In the genomic region with DNA sequence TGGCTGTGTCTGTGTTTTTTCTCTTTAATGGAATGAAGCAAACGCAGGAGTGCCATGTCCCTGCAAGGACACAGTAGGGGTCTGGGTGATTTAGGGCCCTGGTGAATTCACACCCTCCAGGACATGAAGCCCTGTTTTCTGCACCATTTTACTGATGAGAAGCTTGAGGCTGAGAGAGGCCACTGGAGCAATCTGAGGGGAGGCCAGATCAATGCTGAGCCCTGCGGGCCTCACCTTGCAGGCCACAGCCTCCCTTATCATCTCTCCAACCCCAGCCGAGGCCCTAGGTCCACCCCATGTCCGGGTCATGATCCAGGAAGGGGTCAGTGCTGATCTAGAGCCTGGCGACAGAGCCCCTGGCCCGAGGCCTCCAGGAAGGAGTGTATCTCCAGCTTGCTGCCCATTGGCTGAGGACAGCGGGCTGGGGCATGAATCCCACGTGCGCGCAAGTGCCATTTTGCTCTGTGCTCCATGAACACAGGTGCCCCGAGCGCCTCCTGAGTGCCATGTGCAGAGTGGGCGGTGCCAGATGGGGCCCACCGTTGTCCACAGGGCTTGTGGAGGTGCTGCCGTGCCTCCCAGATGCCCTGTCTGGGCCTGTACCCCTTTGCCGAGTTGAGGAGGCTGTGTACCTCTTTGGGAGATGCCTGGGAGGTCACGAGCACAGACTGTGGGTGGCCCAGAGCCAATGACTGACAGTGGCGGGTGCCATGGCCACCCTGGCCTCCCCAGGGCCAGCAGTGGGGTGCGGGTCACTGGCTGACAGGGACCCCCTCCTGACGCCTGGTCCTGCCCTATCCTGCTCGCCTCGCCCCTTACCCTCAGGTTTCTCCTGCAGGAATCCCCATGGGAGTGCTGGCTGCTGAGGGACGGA, we compare ENCODE assay signal across 1 cellular context.
TF ChIP-seq lines count a peak whose summit lies in the region.

No MANE protein-coding gene starts in this region.

TF ChIP-seq in A549, 52 proteins besides CTCF, POLR2A, EP300 and RAD21:
- no peak for TF ChIP-seq RFX5 (IDR thresholded peaks at IDR 0.05)
- TF ChIP-seq JUNB (IDR thresholded peaks at IDR 0.05), result no peak
- no peak for TF ChIP-seq JUN (IDR thresholded peaks at IDR 0.05)
- no peak for TF ChIP-seq HDAC2 (IDR thresholded peaks at IDR 0.05)
- no peak for TF ChIP-seq RNF2 (IDR thresholded peaks at IDR 0.05; ENCODE audit: borderline replicate concordance, low read depth)
- TF ChIP-seq, protein P1, sequence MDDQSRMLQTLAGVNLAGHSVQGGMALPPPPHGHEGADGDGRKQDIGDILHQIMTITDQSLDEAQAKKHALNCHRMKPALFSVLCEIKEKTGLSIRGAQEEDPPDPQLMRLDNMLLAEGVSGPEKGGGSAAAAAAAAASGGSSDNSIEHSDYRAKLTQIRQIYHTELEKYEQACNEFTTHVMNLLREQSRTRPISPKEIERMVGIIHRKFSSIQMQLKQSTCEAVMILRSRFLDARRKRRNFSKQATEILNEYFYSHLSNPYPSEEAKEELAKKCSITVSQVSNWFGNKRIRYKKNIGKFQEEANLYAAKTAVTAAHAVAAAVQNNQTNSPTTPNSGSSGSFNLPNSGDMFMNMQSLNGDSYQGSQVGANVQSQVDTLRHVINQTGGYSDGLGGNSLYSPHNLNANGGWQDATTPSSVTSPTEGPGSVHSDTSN (IDR thresholded peaks at IDR 0.05), result no peak
- TF ChIP-seq PHF8 (IDR thresholded peaks at IDR 0.05; ENCODE audit: borderline replicate concordance, low read depth), result no peak
- TF ChIP-seq CEBPB (IDR thresholded peaks at IDR 0.05), result no peak
- TF ChIP-seq HOXB5 (CRISPR knock-in tag; IDR thresholded peaks at IDR 0.05), result no peak
- TF ChIP-seq, protein P2, sequence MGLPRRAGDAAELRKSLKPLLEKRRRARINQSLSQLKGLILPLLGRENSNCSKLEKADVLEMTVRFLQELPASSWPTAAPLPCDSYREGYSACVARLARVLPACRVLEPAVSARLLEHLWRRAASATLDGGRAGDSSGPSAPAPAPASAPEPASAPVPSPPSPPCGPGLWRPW (IDR thresholded peaks at IDR 0.05), result no peak
- no peak for TF ChIP-seq FOXS1 (CRISPR knock-in tag; IDR thresholded peaks at IDR 0.05)
- no peak for TF ChIP-seq NPAS2 (CRISPR knock-in tag; IDR thresholded peaks at IDR 0.05; ENCODE audit: borderline replicate concordance)
- TF ChIP-seq, protein P3, sequence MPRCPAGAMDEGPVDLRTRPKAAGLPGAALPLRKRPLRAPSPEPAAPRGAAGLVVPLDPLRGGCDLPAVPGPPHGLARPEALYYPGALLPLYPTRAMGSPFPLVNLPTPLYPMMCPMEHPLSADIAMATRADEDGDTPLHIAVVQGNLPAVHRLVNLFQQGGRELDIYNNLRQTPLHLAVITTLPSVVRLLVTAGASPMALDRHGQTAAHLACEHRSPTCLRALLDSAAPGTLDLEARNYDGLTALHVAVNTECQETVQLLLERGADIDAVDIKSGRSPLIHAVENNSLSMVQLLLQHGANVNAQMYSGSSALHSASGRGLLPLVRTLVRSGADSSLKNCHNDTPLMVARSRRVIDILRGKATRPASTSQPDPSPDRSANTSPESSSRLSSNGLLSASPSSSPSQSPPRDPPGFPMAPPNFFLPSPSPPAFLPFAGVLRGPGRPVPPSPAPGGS (IDR thresholded peaks at IDR 0.05), result no peak
- no peak for TF ChIP-seq KDM5A (IDR thresholded peaks at IDR 0.05)
- TF ChIP-seq POLR2AphosphoS2 (conservative IDR thresholded peaks at IDR 0.05; ENCODE audit: low read length), result no peak
- no peak for TF ChIP-seq EHF (CRISPR knock-in tag; IDR thresholded peaks at IDR 0.05)
- TF ChIP-seq FOSB (CRISPR knock-in tag; IDR thresholded peaks at IDR 0.05), result no peak
- no peak for TF ChIP-seq SREBF2 (IDR thresholded peaks at IDR 0.05)
- TF ChIP-seq ZNF302 (CRISPR knock-in tag; IDR thresholded peaks at IDR 0.05), result no peak
TF ChIP-seq in A549: peak in this region for 0.
